Comparison of ENCODE assay signal across 10 cellular contexts in the genomic region with DNA sequence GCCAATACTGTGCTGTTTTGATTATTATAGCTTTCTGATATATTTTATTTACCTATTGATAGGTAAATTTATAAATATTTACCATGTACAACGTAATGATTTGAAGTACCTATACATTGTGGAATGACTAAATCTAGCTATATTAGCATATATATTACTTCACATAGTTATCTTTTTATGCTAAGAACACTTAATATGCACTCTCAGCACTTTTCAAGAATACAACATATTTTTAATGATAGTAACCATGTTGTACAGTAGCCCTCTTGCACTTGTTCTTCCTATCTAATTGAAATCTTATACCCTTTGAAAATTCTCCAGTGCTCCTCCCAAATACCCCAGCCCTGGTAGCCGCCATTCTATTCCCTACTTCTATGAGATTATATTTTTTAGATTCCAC.
"Had no signal": no experiment of that assay in that cellular context is flagged by ENCODE, and none has a peak within 500 bp of the region (broad histone marks: within the 10 kb centered on the region; RNA-seq: fewer than 3 reads in every experiment).

No MANE protein-coding gene starts in this region.

- FAIRE-seq: H54, HTR-8/SVneo had no signal

- H3K9ac ChIP-seq: GM23248, KMS-11 had no signal

- H3K4me3 ChIP-seq: GM23248 had no signal

- H3K27ac ChIP-seq: GM23248, HL-60, KMS-11 had no signal

- H2AFZ ChIP-seq: GM23248 had no signal

- DNase-seq: GM23248, GOT3, H9, HCEC 1CT, Karpas-422, KBM-7 had no signal

- H3K4me2 ChIP-seq: KMS-11 had no signal
